In genomic region chr18:55912919-55913318, GRCh38 we compare ENCODE assay signal across 27 cellular contexts.
"Had no signal": no experiment of that assay in that cellular context is flagged by ENCODE, and none has a peak within 500 bp of the region (broad histone marks: within the 10 kb centered on the region; RNA-seq: fewer than 3 reads in every experiment).

No MANE protein-coding gene starts in this region.

- H3K27me3 ChIP-seq: gastrocnemius medialis, right atrium auricular region, suprapubic skin, transverse colon, upper lobe of right lung, uterus had no signal

- H3K4me3 ChIP-seq: gastrocnemius medialis, lung, mucosa of descending colon, prostate gland, right atrium auricular region, smooth muscle cell, suprapubic skin, transverse colon, upper lobe of right lung, uterus had no signal

- H3K4me1 Mint-ChIP-seq: stimulated activated naive CD8-positive, alpha-beta T cell treated with anti-CD3 and anti-CD28 coated beads, Interleukin-15, amount 100 ng/mL, for 72 hours had no signal

- H3K4me3 Mint-ChIP-seq: endodermal cell; memory B cell; naive B cell; natural killer cell treated with Interleukin-12 subunit alpha and Interleukin-12 subunit beta and Interleukin-15 and Interleukin-18, amount 100 ng/mL, for 72 hours; neural crest cell; stimulated activated naive CD8-positive, alpha-beta T cell treated with anti-CD3 and anti-CD28 coated beads, Interleukin-15, amount 100 ng/mL, for 72 hours had no signal

- DNase-seq: effector CD8-positive, alpha-beta T cell; endodermal cell; foreskin fibroblast; gastrocnemius medialis; head of caudate nucleus; kidney; mucosa of descending colon; naive B cell; nucleus accumbens; stimulated activated CD4-positive, alpha-beta T cell treated with anti-CD3 and anti-CD28 coated beads, Interleukin-12 subunit alpha, Interleukin-12 subunit beta, amount 100 ng/mL, for 4 hours; stimulated activated CD4-positive, alpha-beta T cell treated with anti-CD3 and anti-CD28 coated beads, Interleukin-1b, Interleukin-23, amount 100 ng/mL, for 48 hours; stimulated activated CD4-positive, alpha-beta T cell treated with anti-CD3 and anti-CD28 coated beads, Interleukin-4, amount 100 ng/mL, for 1 hour; stimulated activated CD8-positive, alpha-beta memory T cell treated with anti-CD3 and anti-CD28 coated beads, Interleukin-4, amount 100 ng/mL, for 48 hours; stimulated activated naive CD4-positive, alpha-beta T cell; stimulated activated naive CD8-positive, alpha-beta T cell treated with anti-CD3 and anti-CD28 coated beads, Interleukin-15, amount 100 ng/mL, for 72 hours; transverse colon; upper lobe of right lung; uterus had no signal

- H3K36me3 Mint-ChIP-seq: memory B cell; natural killer cell treated with Interleukin-12 subunit alpha and Interleukin-12 subunit beta and Interleukin-15 and Interleukin-18, amount 100 ng/mL, for 72 hours had no signal

- H3K27ac Mint-ChIP-seq: endodermal cell; memory B cell; natural killer cell treated with Interleukin-12 subunit alpha and Interleukin-12 subunit beta and Interleukin-15 and Interleukin-18, amount 100 ng/mL, for 72 hours; stimulated activated naive CD8-positive, alpha-beta T cell treated with anti-CD3 and anti-CD28 coated beads, Interleukin-15, amount 100 ng/mL, for 72 hours had no signal

- H3K36me3 ChIP-seq: gastrocnemius medialis, prostate gland, right atrium auricular region, suprapubic skin, transverse colon, upper lobe of right lung, uterus had no signal

- H3K27me3 Mint-ChIP-seq: natural killer cell treated with Interleukin-12 subunit alpha and Interleukin-12 subunit beta and Interleukin-15 and Interleukin-18, amount 100 ng/mL, for 72 hours; stimulated activated naive CD8-positive, alpha-beta T cell treated with anti-CD3 and anti-CD28 coated beads, Interleukin-15, amount 100 ng/mL, for 72 hours had no signal

- H3K27ac ChIP-seq: epithelial cell of prostate, gastrocnemius medialis, prostate gland, right atrium auricular region, suprapubic skin, transverse colon, upper lobe of right lung, uterus had no signal

- H3K9me3 ChIP-seq: gastrocnemius medialis, prostate gland, right atrium auricular region, suprapubic skin, transverse colon, upper lobe of right lung, uterus had no signal

- H3K4me1 ChIP-seq: gastrocnemius medialis, prostate gland, right atrium auricular region, upper lobe of right lung, uterus had no signal
